Comparison of ENCODE assay signal across 8 cellular contexts in genomic region chr11:118401151-118401879, GRCh38. TPM values are rescaled to one million over a fixed set of nuclear protein-coding genes. Genes with fewer than 3 reads are reported as not detected.
A peak's percentile ranks its signal among the peaks of the same experiment; 100 is the strongest.
DNase-seq lines count a peak whose midpoint lies in the region; ATAC-seq and TF ChIP-seq lines count a peak whose summit lies in the region.

ATP5MG (plus strand) TSS chr11:118401606; CDS start chr11:118401666, 60 bp downstream.

- peak; percentile 69 for ATAC-seq in GM19023 (IDR thresholded peaks at IDR 0.05; ENCODE audit: unreplicated experiment)
- ATAC-seq in HG03565 (IDR thresholded peaks at IDR 0.05; ENCODE audit: unreplicated experiment), result peak; percentile 51

- DNase-seq in AG08395 (ENCODE audit: low spot score) (peak; percentile 94), NCI-H774 (lab: John Stamatoyannopoulos, UW) (peak; percentile 91), dorsolateral prefrontal cortex (peak; percentile 82 to 91 (median 88))
- DNase-seq in activated CD4-positive, alpha-beta T cell treated with anti-CD3 and anti-CD28 coated beads, Interleukin-2, amount 50 U/mL, for 48 hours, result peak; percentile 93 to 95
- DNase-seq in stimulated activated CD4-positive, alpha-beta T cell treated with anti-CD3 and anti-CD28 coated beads, Interleukin-4, amount 100 ng/mL, for 1 hour, result peak; percentile 91

- H3K36me3 ChIP-seq in liver (ENCODE audit: control insufficient read depth in 4 of 4, insufficient read depth in 3 of 4, low read depth in 1 of 4, low read length in 3 of 4), result peaks cover 0 to 18% (median 9%) of the 10 kb centered on the region in 4 donors

- TF ChIP-seq RAD21 in liver (IDR thresholded peaks at IDR 0.05), result peak; percentile 23 to 42

- intact Hi-C loops in dorsolateral prefrontal cortex (cut with DNase I), result loop anchor here (2.0 kb wide), 3 partner anchors 35 to 87 kb away; partner anchors contain the start of genes KMT2A (in 1 of the 2) and UBE4A (in 1 of the 2)

- TF ChIP-seq CTCF in dorsolateral prefrontal cortex (IDR thresholded peaks at IDR 0.05 in 54 of 56, conservative IDR thresholded peaks at IDR 0.05 in 2 of 56; ENCODE audit: low read depth in 1 of 56, partially characterized antibody in 56 of 56) (peak in 29 of 56 donors; percentile 8 to 44 (median 21)), liver (IDR thresholded peaks at IDR 0.05; ENCODE audit: low read depth, low read length, missing input control) (no peak)

- H3K4me3 ChIP-seq in dorsolateral prefrontal cortex (peak within 1 kb of the TSS; percentile 61 to 100 (median 91)), liver (ENCODE audit: low read depth in 1 of 3, low read length in 3 of 3) (peak within 1 kb of the TSS; percentile 91 to 95 (median 95))

- H3K27me3 ChIP-seq in dorsolateral prefrontal cortex, result no peaks in the 10 kb centered on the region
- no peaks in the 10 kb centered on the region for H3K27me3 ChIP-seq in liver (ENCODE audit: control insufficient read depth in 4 of 4, insufficient read depth in 4 of 4, low read length in 3 of 4)

- H3K27ac ChIP-seq in dorsolateral prefrontal cortex, result peak within 1 kb of the TSS; percentile 52 to 99 (median 95)
- peak within 1 kb of the TSS; percentile 72 to 78 for H3K27ac ChIP-seq in liver (ENCODE audit: low read depth in 1 of 2, low read length in 2 of 2)

- under 1% methylated on average over 51 of the region's 51 CpGs for WGBS in liver

- H3K9me3 ChIP-seq in liver (ENCODE audit: control insufficient read depth in 4 of 4, low read length in 3 of 4), result no peaks in the 10 kb centered on the region

- H3K4me1 ChIP-seq in liver (ENCODE audit: control insufficient read depth in 4 of 4, insufficient read depth in 4 of 4, low read length in 3 of 4), result peaks cover 0 to 32% (median 19%) of the 10 kb centered on the region in 4 donors

- peak within 1 kb of the TSS; percentile 96 for H3K9ac ChIP-seq in liver (ENCODE audit: low read depth in 1 of 2, low read length in 2 of 2)

TF ChIP-seq in liver, 16 proteins besides CTCF, POLR2A, EP300 and RAD21:
- TF ChIP-seq FOXA1 (IDR thresholded peaks at IDR 0.05) (no peak), NR2F2 (IDR thresholded peaks at IDR 0.05) (peak; percentile 71), SP1 (IDR thresholded peaks at IDR 0.05) (peak; percentile 41), FOXA2 (IDR thresholded peaks at IDR 0.05) (no peak), MAX (IDR thresholded peaks at IDR 0.05) (peak; percentile 69), GABPA (IDR thresholded peaks at IDR 0.05 in 1 of 2, conservative IDR thresholded peaks at IDR 0.05 in 1 of 2) (peak; percentile 37 to 79), ATF3 (IDR thresholded peaks at IDR 0.05) (no peak), HNF4A (conservative IDR thresholded peaks at IDR 0.05) (peak in 1 of 2 donors; percentile 49), HNF4G (IDR thresholded peaks at IDR 0.05) (peak; percentile 40), JUND (IDR thresholded peaks at IDR 0.05) (peak in 1 of 2 donors; percentile 30), REST (IDR thresholded peaks at IDR 0.05) (peak; percentile 48), RXRA (IDR thresholded peaks at IDR 0.05) (peak in 1 of 2 donors; percentile 51), TAF1 (conservative IDR thresholded peaks at IDR 0.05) (peak; percentile 39), EGR1 (IDR thresholded peaks at IDR 0.05; ENCODE audit: low read depth in 2 of 2) (no peak), YY1 (IDR thresholded peaks at IDR 0.05) (peak; percentile 66), ZBTB33 (IDR thresholded peaks at IDR 0.05) (peak; percentile 59)

RNA-seq across cellular contexts. Expression of gene ATP5MG, which starts in this region (rescaled TPM):
- total RNA-seq in dorsolateral prefrontal cortex, result 100 to 1,000 TPM in 113 of 120 experiments, 10 to 100 TPM in 7; 79.3 to 209 (median 146) TPM
- total RNA-seq in liver, result 10 to 100 TPM; 25.5 to 65.1 TPM
- 100 to 1,000 TPM; 110 to 542 TPM for polyA plus RNA-seq in liver

Comparison
In these comparisons a context has a peak if more than half of its experiments do, and no peak if none do; other contexts are left out.
1. Peak in every context shown above with its lines: DNase-seq, ATAC-seq, H3K4me3 ChIP-seq and H3K27ac ChIP-seq.